9 cellular contexts compared by ENCODE assay signal in genomic region chrX:136148391-136148790, GRCh38. TPM values are rescaled to one million over a fixed set of nuclear protein-coding genes. Genes with fewer than 3 reads are reported as not detected.
DNase-seq lines count a peak whose midpoint lies in the region; ATAC-seq and TF ChIP-seq lines count a peak whose summit lies in the region.
"Had no signal": no experiment of that assay in that cellular context is flagged by ENCODE, and none has a peak within 500 bp of the region (broad histone marks: within the 10 kb centered on the region; RNA-seq: fewer than 3 reads in every experiment).

No MANE protein-coding gene starts in this region.

- no peak for ATAC-seq in HG02610 (IDR thresholded peaks at IDR 0.05; ENCODE audit: unreplicated experiment)
- ATAC-seq in activated CD4-positive, CD25-positive, alpha-beta regulatory T cell treated with anti-CD3 and anti-CD28 coated beads, Interleukin-2, amount 50 U/mL, for 24 hours, result no peak

- H2AFZ ChIP-seq in OCI-LY7 (ENCODE audit: low read length), result no peak overlapping the region

- H3K36me3 Mint-ChIP-seq in CD4-positive, alpha-beta memory T cell, result no peaks in the 10 kb centered on the region
- H3K36me3 Mint-ChIP-seq in progenitor cell of endocrine pancreas (ENCODE audit: insufficient read depth), result peaks cover 2% of the 10 kb centered on the region

- H3K27me3 Mint-ChIP-seq in CD4-positive, alpha-beta memory T cell, result no peaks in the 10 kb centered on the region
- H3K27me3 Mint-ChIP-seq in progenitor cell of endocrine pancreas, result peaks cover 51% of the 10 kb centered on the region

- peak overlapping the region in 1 of 2 donors; percentile 32 for H3K4me3 ChIP-seq in CD4-positive, alpha-beta memory T cell (ENCODE audit: low read length in 2 of 2)
- H3K4me3 ChIP-seq in fibroblast of mammary gland (ENCODE audit: control insufficient read depth, low read depth, low read length) (peak overlapping the region; percentile 56), OCI-LY7 (ENCODE audit: low read depth, low read length, poor library complexity, severe bottlenecking) (no peak overlapping the region)

- no peak for TF ChIP-seq CTCF in RWPE1 (conservative IDR thresholded peaks at IDR 0.05; ENCODE audit: low read depth)
- no peak for TF ChIP-seq CTCF in fibroblast of mammary gland (conservative IDR thresholded peaks at IDR 0.05; ENCODE audit: control insufficient read depth, insufficient read depth, low read depth, low read length)
- TF ChIP-seq CTCF in progenitor cell of endocrine pancreas (IDR thresholded peaks at IDR 0.05; ENCODE audit: unreplicated experiment), result no peak
- TF ChIP-seq CTCF in OCI-LY7 (conservative IDR thresholded peaks at IDR 0.05; ENCODE audit: low read length), result no peak

- H3K27ac ChIP-seq in CD4-positive, alpha-beta memory T cell (ENCODE audit: low read depth, low read length), result no peak overlapping the region
- H3K27ac ChIP-seq in RWPE1 (peak overlapping the region; percentile 75), OCI-LY7 (ENCODE audit: low read depth, low read length, poor library complexity, severe bottlenecking) (no peak overlapping the region)

- H3K4me1 ChIP-seq in CD4-positive, alpha-beta memory T cell (ENCODE audit: insufficient read depth, low read length), result peaks cover 33% of the 10 kb centered on the region
- H3K4me1 ChIP-seq in OCI-LY7 (ENCODE audit: insufficient read depth, low read length, poor library complexity, severe bottlenecking), result no peaks in the 10 kb centered on the region

- DNase-seq in CD4-positive, alpha-beta memory T cell, result no peak
- DNase-seq in RWPE1 (ENCODE audit: low spot score), result no peak
- DNase-seq in fibroblast of mammary gland (ENCODE audit: low read depth), result no peak
- no peak for DNase-seq in progenitor cell of endocrine pancreas (ENCODE audit: low spot score, unreplicated experiment)
- DNase-seq in DMS79 (lab: John Stamatoyannopoulos, UW), result no peak
- DNase-seq in OCI-LY7 (ENCODE audit: low spot score), result no peak
- DNase-seq: NCI-H2171 treated with DMSO at 0.1 percent for 48 hours had no signal

- intact Hi-C loops in CD4-positive, alpha-beta memory T cell (cut with micrococcal nuclease), result loop anchor here (5.0 to 10.0 kb wide), 4 partner anchors 56 to 349 kb away; partner anchors contain the start of genes HTATSF1 and MMGT1
- intact Hi-C loops in OCI-LY7 (cut with micrococcal nuclease; ENCODE audit: unreplicated experiment), result no loop called here

- H3K9me3 ChIP-seq in CD4-positive, alpha-beta memory T cell (ENCODE audit: control insufficient read depth in 1 of 2, low read length in 2 of 2), result no peaks in the 10 kb centered on the region
- no peaks in the 10 kb centered on the region for H3K9me3 ChIP-seq in OCI-LY7 (ENCODE audit: low read length)

- no peaks in the 10 kb centered on the region for H3K79me2 ChIP-seq in OCI-LY7 (ENCODE audit: insufficient read depth, low read depth, low read length)

- no peaks in the 10 kb centered on the region for H3K27me3 ChIP-seq in CD4-positive, alpha-beta memory T cell (ENCODE audit: insufficient read depth, low read length)

- no peaks in the 10 kb centered on the region for H3K36me3 ChIP-seq in CD4-positive, alpha-beta memory T cell (ENCODE audit: insufficient read depth, low read length)
- no peaks in the 10 kb centered on the region for H3K36me3 ChIP-seq in OCI-LY7 (ENCODE audit: insufficient read depth, low read length)

- H3K4me2 ChIP-seq in OCI-LY7 (ENCODE audit: low read length), result no peak overlapping the region

- CTCF ChIA-PET in CD4-positive, alpha-beta memory T cell (lab: Charles Lee; ENCODE audit: partially characterized antibody), result no interaction called here
- CTCF ChIA-PET in RWPE1 (lab: Yijun Ruan, JAX) (interaction anchor here (0.5 to 1.7 kb wide), 3 partner anchors 120 to 744 kb away, joined by 3 to 5 read pairs (median 3); no protein-coding TSS in a partner anchor), OCI-LY7 (lab: Charles Lee; ENCODE audit: unreplicated experiment) (no interaction called here)

- peaks cover 24 to 53% (median 39%) of the 10 kb centered on the region in 4 donors for H3K4me1 Mint-ChIP-seq in CD4-positive, alpha-beta memory T cell
- H3K4me1 Mint-ChIP-seq in progenitor cell of endocrine pancreas (ENCODE audit: low read depth), result no peaks in the 10 kb centered on the region

- peak overlapping the region; percentile 68 to 79 (median 76) for H3K4me3 Mint-ChIP-seq in CD4-positive, alpha-beta memory T cell
- H3K4me3 Mint-ChIP-seq in progenitor cell of endocrine pancreas (ENCODE audit: low read depth), result peak overlapping the region; percentile 53

- POLR2A ChIA-PET in CD4-positive, alpha-beta memory T cell (lab: Charles Lee; ENCODE audit: partially characterized antibody), result no interaction called here
- POLR2A ChIA-PET in RWPE1 (lab: Yijun Ruan, JAX; ENCODE audit: low non-redundant PET) (no interaction called here), OCI-LY7 (lab: Charles Lee) (no interaction called here)

- no peaks in the 10 kb centered on the region for H3K9me3 Mint-ChIP-seq in CD4-positive, alpha-beta memory T cell
- H3K9me3 Mint-ChIP-seq in progenitor cell of endocrine pancreas (ENCODE audit: low read depth), result peaks cover 17% of the 10 kb centered on the region

- no TSS peak for BruUV-seq in OCI-LY7 (replicated peaks; lab: Mats Ljungman, UMichigan)

- H4K20me1 ChIP-seq in OCI-LY7 (ENCODE audit: insufficient read depth, low read length), result no peaks in the 10 kb centered on the region

- H3K9me2 ChIP-seq in OCI-LY7 (ENCODE audit: insufficient read depth, low read length), result no peaks in the 10 kb centered on the region

- H3K27ac Mint-ChIP-seq in CD4-positive, alpha-beta memory T cell, result peak overlapping the region; percentile 19 to 89 (median 63)
- no peak overlapping the region for H3K27ac Mint-ChIP-seq in progenitor cell of endocrine pancreas

RNA-seq across cellular contexts. Expression of gene FHL1, which starts 1.1 kb away (rescaled TPM):
- 10 to 100 TPM; 32.3 to 32.8 TPM for total RNA-seq in CD4-positive, alpha-beta memory T cell
- polyA plus RNA-seq in CD4-positive, alpha-beta memory T cell, result 10 to 100 TPM; 55.5 to 58.3 TPM
- total RNA-seq in progenitor cell of endocrine pancreas (2.8 and 3.0 TPM in 2 replicates), OCI-LY7 (2022) (1.4 and 2.2 TPM in 2 replicates)
- total RNA-seq in OCI-LY7 (2014; rRNA removed; shearing (Covaris generic)), result 0.21 TPM in 1 of 2 replicates, not detected in the other
